Comparison of ENCODE assay signal across 16 cellular contexts in genomic region chr3:45946307-45946706, GRCh38. TPM values are rescaled to one million over a fixed set of nuclear protein-coding genes. Genes with fewer than 3 reads are reported as not detected.
DNase-seq lines count a peak whose midpoint lies in the region; ATAC-seq and TF ChIP-seq lines count a peak whose summit lies in the region.
"Had no signal": no experiment of that assay in that cellular context is flagged by ENCODE, and none has a peak within 500 bp of the region (broad histone marks: within the 10 kb centered on the region; RNA-seq: fewer than 3 reads in every experiment).

No MANE protein-coding gene starts in this region.

- peaks cover 64% of the 10 kb centered on the region for H3K36me3 Mint-ChIP-seq in CD8-positive, alpha-beta T cell
- peaks cover 85% of the 10 kb centered on the region for H3K36me3 Mint-ChIP-seq in activated CD4-positive, alpha-beta memory T cell treated with anti-CD3 and anti-CD28 coated beads, Interleukin-2, amount 10 ng/mL, durations not matched to agents 7 days and 5 days (ENCODE audit: low read depth)
- no peaks in the 10 kb centered on the region for H3K36me3 Mint-ChIP-seq in glutamatergic neuron (ENCODE audit: unreplicated experiment)

- WGBS in body of pancreas, 2 donors: 94% methylated on average over 1 of the region's 1 CpG; no CpG with 5 or more reads in 1 of the 2 donors

- intact Hi-C loops in CD8-positive, alpha-beta T cell (cut with DNase I, micrococcal nuclease): loop anchor here in 1 of 2 experiments (10.0 kb wide), 1 partner anchor 328 kb away; no protein-coding TSS in a partner anchor
- intact Hi-C loops in mucosa of descending colon (cut with DNase I, micrococcal nuclease): no loop called here
- intact Hi-C loops in body of pancreas (cut with DNase I): no loop called here

- H3K27me3 ChIP-seq in CD8-positive, alpha-beta T cell (ENCODE audit: insufficient read depth, low read length): no peaks in the 10 kb centered on the region
- no peaks in the 10 kb centered on the region for H3K27me3 ChIP-seq in body of pancreas
- H3K27me3 ChIP-seq: BLaER1 treated with 17β-estradiol and CSF1 and Interleukin-3, amounts not matched to agents 10 nM and 100 nM had no signal

- CTCF ChIA-PET in CD8-positive, alpha-beta T cell (lab: Charles Lee): interaction anchor here (1.0 to 15.7 kb wide), 4 partner anchors 20 to 132 kb away, joined by 3 to 175 read pairs (median 5); no protein-coding TSS in a partner anchor
- CTCF ChIA-PET in activated CD4-positive, alpha-beta memory T cell treated with anti-CD3 and anti-CD28 coated beads, Interleukin-2, amount 10 ng/mL, durations not matched to agents 7 days and 5 days (lab: Charles Lee): interaction anchor here (3.4 to 7.1 kb wide), 2 partner anchors 7 to 131 kb away, joined by 10 to 94 read pairs; no protein-coding TSS in a partner anchor
- CTCF ChIA-PET in HEK293T (lab: Yijun Ruan, JAX): no interaction called here

- POLR2A ChIA-PET in CD8-positive, alpha-beta T cell (lab: Charles Lee): interaction anchor here (1.2 to 4.6 kb wide), 6 partner anchors 19 to 123 kb away, joined by 4 to 29 read pairs (median 6); partner anchors contain the start of gene FYCO1
- POLR2A ChIA-PET in activated CD4-positive, alpha-beta memory T cell treated with anti-CD3 and anti-CD28 coated beads, Interleukin-2, amount 10 ng/mL, durations not matched to agents 7 days and 5 days (lab: Charles Lee): interaction anchor here (1.0 to 7.8 kb wide), 8 partner anchors 14 to 592 kb away, joined by 3 to 80 read pairs (median 10); partner anchors contain the start of gene FYCO1
- POLR2A ChIA-PET in HEK293T (lab: Yijun Ruan, JAX): no interaction called here

- peaks cover 88% of the 10 kb centered on the region for H3K4me1 Mint-ChIP-seq in CD8-positive, alpha-beta T cell (ENCODE audit: low read depth)
- H3K4me1 Mint-ChIP-seq in activated CD4-positive, alpha-beta memory T cell treated with anti-CD3 and anti-CD28 coated beads, Interleukin-2, amount 10 ng/mL, durations not matched to agents 7 days and 5 days: peaks cover 94% of the 10 kb centered on the region
- H3K4me1 Mint-ChIP-seq in glutamatergic neuron (ENCODE audit: low read depth, unreplicated experiment): no peaks in the 10 kb centered on the region
- H3K4me1 Mint-ChIP-seq: WTC11 had no signal

- no peak for ATAC-seq in CD8-positive, alpha-beta T cell
- ATAC-seq in mucosa of descending colon (peak; percentile 26), body of pancreas (no peak)
- ATAC-seq: WTC11 had no signal

- H3K4me1 ChIP-seq in CD8-positive, alpha-beta T cell (ENCODE audit: insufficient read depth, low read length): peaks cover 61% of the 10 kb centered on the region
- H3K4me1 ChIP-seq in mucosa of descending colon (ENCODE audit: low read depth) (peaks cover 5% of the 10 kb centered on the region), body of pancreas (no peaks in the 10 kb centered on the region)

- no peaks in the 10 kb centered on the region for H3K9me3 Mint-ChIP-seq in CD8-positive, alpha-beta T cell
- H3K9me3 Mint-ChIP-seq in activated CD4-positive, alpha-beta memory T cell treated with anti-CD3 and anti-CD28 coated beads, Interleukin-2, amount 10 ng/mL, durations not matched to agents 7 days and 5 days: peaks cover 2% of the 10 kb centered on the region
- H3K9me3 Mint-ChIP-seq in glutamatergic neuron (ENCODE audit: unreplicated experiment): peaks cover 2% of the 10 kb centered on the region
- H3K9me3 Mint-ChIP-seq: WTC11 had no signal

- no peak for TF ChIP-seq POLR2A in body of pancreas (IDR thresholded peaks at IDR 0.05)

- no peaks in the 10 kb centered on the region for H3K27me3 Mint-ChIP-seq in CD8-positive, alpha-beta T cell (ENCODE audit: low read depth)
- H3K27me3 Mint-ChIP-seq in activated CD4-positive, alpha-beta memory T cell treated with anti-CD3 and anti-CD28 coated beads, Interleukin-2, amount 10 ng/mL, durations not matched to agents 7 days and 5 days: no peaks in the 10 kb centered on the region
- H3K27me3 Mint-ChIP-seq in glutamatergic neuron (ENCODE audit: unreplicated experiment): no peaks in the 10 kb centered on the region

- H3K27ac Mint-ChIP-seq in CD8-positive, alpha-beta T cell: peak overlapping the region; percentile 83
- peak overlapping the region; percentile 90 for H3K27ac Mint-ChIP-seq in activated CD4-positive, alpha-beta memory T cell treated with anti-CD3 and anti-CD28 coated beads, Interleukin-2, amount 10 ng/mL, durations not matched to agents 7 days and 5 days
- no peak overlapping the region for H3K27ac Mint-ChIP-seq in glutamatergic neuron (ENCODE audit: unreplicated experiment)
- H3K27ac Mint-ChIP-seq: WTC11 had no signal

- H3K9me3 ChIP-seq in CD8-positive, alpha-beta T cell (ENCODE audit: low read length): no peaks in the 10 kb centered on the region
- H3K9me3 ChIP-seq in mucosa of descending colon (no peaks in the 10 kb centered on the region), body of pancreas (no peaks in the 10 kb centered on the region)
- H3K9me3 ChIP-seq: BLaER1 treated with 17β-estradiol and CSF1 and Interleukin-3, amounts not matched to agents 10 nM and 100 nM had no signal

- H3K4me3 ChIP-seq in CD8-positive, alpha-beta T cell (ENCODE audit: low read depth, low read length): no peak overlapping the region
- H3K4me3 ChIP-seq in mucosa of descending colon (no peak overlapping the region), body of pancreas (no peak overlapping the region)
- H3K4me3 ChIP-seq: BLaER1 treated with 17β-estradiol and CSF1 and Interleukin-3, amounts not matched to agents 10 nM and 100 nM; lung had no signal

- H3K27ac ChIP-seq in CD8-positive, alpha-beta T cell (ENCODE audit: low read depth, low read length): no peak overlapping the region
- no peak overlapping the region for H3K27ac ChIP-seq in body of pancreas

- no peak overlapping the region for H3K4me3 Mint-ChIP-seq in CD8-positive, alpha-beta T cell
- peak overlapping the region; percentile 74 for H3K4me3 Mint-ChIP-seq in activated CD4-positive, alpha-beta memory T cell treated with anti-CD3 and anti-CD28 coated beads, Interleukin-2, amount 10 ng/mL, durations not matched to agents 7 days and 5 days
- H3K4me3 Mint-ChIP-seq in glutamatergic neuron (ENCODE audit: unreplicated experiment): no peak overlapping the region
- H3K4me3 Mint-ChIP-seq: WTC11 had no signal

- H3K36me3 ChIP-seq in CD8-positive, alpha-beta T cell (ENCODE audit: insufficient read depth, low read length): peaks cover 34% of the 10 kb centered on the region
- H3K36me3 ChIP-seq in mucosa of descending colon (ENCODE audit: low read depth) (no peaks in the 10 kb centered on the region), body of pancreas (replicated peaks in 1 of 2; ENCODE audit: insufficient read depth in 1 of 2, low read depth in 2 of 2) (peaks cover 0 to 21% of the 10 kb centered on the region in 2 donors)

- TF ChIP-seq CTCF in CD8-positive, alpha-beta T cell (IDR thresholded peaks at IDR 0.05): no peak
- TF ChIP-seq CTCF in GM20000 (IDR thresholded peaks at IDR 0.05; ENCODE audit: extremely low read depth, missing control alignments) (peak; percentile 1), mucosa of descending colon (IDR thresholded peaks at IDR 0.05) (no peak), glutamatergic neuron (IDR thresholded peaks at IDR 0.05; ENCODE audit: partially characterized antibody, unreplicated experiment) (no peak), body of pancreas (IDR thresholded peaks at IDR 0.05) (no peak)

- no peak for DNase-seq in CD8-positive, alpha-beta T cell
- no peak for DNase-seq in GM20000 (ENCODE audit: low spot score)
- DNase-seq in activated CD4-positive, alpha-beta memory T cell treated with anti-CD3 and anti-CD28 coated beads, Interleukin-2, amount 10 ng/mL, durations not matched to agents 7 days and 5 days: peak; percentile 37
- no peak for DNase-seq in mucosa of descending colon
- no peak for DNase-seq in glutamatergic neuron
- no peak for DNase-seq in HEK293T (ENCODE audit: extremely low spot score)
- DNase-seq in NCI-H748 treated with DMSO at 0.1 percent for 48 hours (lab: John Stamatoyannopoulos, UW): no peak
- no peak for DNase-seq in body of pancreas
- DNase-seq: caudate nucleus, MV-4-11, NCI-H2081 had no signal

TF ChIP-seq in HEK293T, 16 proteins besides CTCF, POLR2A, EP300 and RAD21 (continues in another document):
- TF ChIP-seq ELF4 (IDR thresholded peaks at IDR 0.05): no peak
- TF ChIP-seq L3MBTL2 (conservative IDR thresholded peaks at IDR 0.05): no peak
- TF ChIP-seq PKNOX1 (IDR thresholded peaks at IDR 0.05): no peak
- no peak for TF ChIP-seq FOXM1 (IDR thresholded peaks at IDR 0.05; ENCODE audit: borderline replicate concordance)
- no peak for TF ChIP-seq FOXK2 (IDR thresholded peaks at IDR 0.05)
- TF ChIP-seq CTBP1 (IDR thresholded peaks at IDR 0.05; ENCODE audit: borderline replicate concordance): no peak
- no peak for TF ChIP-seq HDGF (IDR thresholded peaks at IDR 0.05; ENCODE audit: borderline replicate concordance)
- TF ChIP-seq SUZ12 (IDR thresholded peaks at IDR 0.05): no peak
- TF ChIP-seq ARNT (IDR thresholded peaks at IDR 0.05): no peak

RNA-seq across cellular contexts. Expression of gene CXCR6, which starts 3.0 kb away (rescaled TPM):
- total RNA-seq in CD8-positive, alpha-beta T cell: 10 to 100 TPM in 1 of 2 experiments, 1 to 10 TPM in 1; 9.2 to 11.0 TPM
- total RNA-seq in activated CD4-positive, alpha-beta memory T cell treated with anti-CD3 and anti-CD28 coated beads, Interleukin-2, amount 10 ng/mL, durations not matched to agents 7 days and 5 days: 10 to 100 TPM; 53.8 to 58.8 TPM
- total RNA-seq in mucosa of descending colon (1 to 10 TPM; 1.5 to 3.6 (median 1.7) TPM), glutamatergic neuron (ENCODE audit: unreplicated experiment) (not detected), body of pancreas (1 to 10 TPM in 1 of 2 donors, not detected in 1; 2.9 TPM)
- total RNA-seq: renal cortical epithelial cell, temporal lobe, WTC11 had no signal

RNA-seq across cellular contexts. Expression of gene FYCO1, which starts 49.3 kb away (rescaled TPM):
- 10 to 100 TPM; 16.6 to 16.7 TPM for total RNA-seq in CD8-positive, alpha-beta T cell
- 10 to 100 TPM; 21.7 to 22.6 TPM for total RNA-seq in activated CD4-positive, alpha-beta memory T cell treated with anti-CD3 and anti-CD28 coated beads, Interleukin-2, amount 10 ng/mL, durations not matched to agents 7 days and 5 days
- total RNA-seq in mucosa of descending colon (10 to 100 TPM; 25.4 to 76.5 (median 27.7) TPM), glutamatergic neuron (ENCODE audit: unreplicated experiment) (3.8 TPM), body of pancreas (10 to 100 TPM; 20.0 to 25.4 TPM)

RNA-seq across cellular contexts. Expression of gene CCR9, which starts 60.0 kb away (rescaled TPM):
- total RNA-seq in CD8-positive, alpha-beta T cell: 10 to 100 TPM; 23.4 to 25.0 TPM
- under 1 TPM; 0.28 TPM for total RNA-seq in activated CD4-positive, alpha-beta memory T cell treated with anti-CD3 and anti-CD28 coated beads, Interleukin-2, amount 10 ng/mL, durations not matched to agents 7 days and 5 days
- under 1 TPM in 2 of 3 donors, not detected in 1; 0.12 to 0.22 TPM for total RNA-seq in mucosa of descending colon
- total RNA-seq in glutamatergic neuron (ENCODE audit: unreplicated experiment): not detected
- not detected for total RNA-seq in body of pancreas
- total RNA-seq: renal cortical epithelial cell, temporal lobe, WTC11 had no signal

Comparison
In these comparisons a context has a peak if more than half of its experiments do, and no peak if none do; other contexts are left out.
1. RNA of gene CXCR6, which starts 3.0 kb away (total RNA-seq): 53.8 to 58.8 TPM in activated CD4-positive, alpha-beta memory T cell treated with anti-CD3 and anti-CD28 coated beads, Interleukin-2, amount 10 ng/mL, durations not matched to agents 7 days and 5 days; 9.2 to 11.0 TPM in CD8-positive, alpha-beta T cell, 2.9 TPM in body of pancreas, 1.5 to 3.6 TPM in mucosa of descending colon and not detected in glutamatergic neuron (single experiment); every median in the first group is over 4 times any median in the second.
2. RNA of gene CCR9, which starts 60.0 kb away (total RNA-seq): 23.4 to 25.0 TPM in CD8-positive, alpha-beta T cell; 0.28 TPM in activated CD4-positive, alpha-beta memory T cell treated with anti-CD3 and anti-CD28 coated beads, Interleukin-2, amount 10 ng/mL, durations not matched to agents 7 days and 5 days, 0.12 to 0.22 TPM in mucosa of descending colon, not detected in glutamatergic neuron (single experiment) and not detected in body of pancreas; every median in the first group is over 10 times any median in the second.